2 cellular contexts compared by ENCODE assay signal in genomic region chr14:95348395-95349080, GRCh38.
TF ChIP-seq lines count a peak whose summit lies in the region.

No MANE protein-coding gene starts in this region.

TF ChIP-seq in GM23338, 12 proteins besides CTCF, POLR2A, EP300 and RAD21 (continued from another document):
- TF ChIP-seq REST (IDR thresholded peaks at IDR 0.05; ENCODE audit: unreplicated experiment), result no peak
- TF ChIP-seq STAT1 (IDR thresholded peaks at IDR 0.05; ENCODE audit: unreplicated experiment), result no peak
- no peak for TF ChIP-seq CREB1 (CRISPR knock-in tag; IDR thresholded peaks at IDR 0.05; ENCODE audit: low read depth)
- no peak for TF ChIP-seq NANOG (IDR thresholded peaks at IDR 0.05; ENCODE audit: borderline replicate concordance)

TF ChIP-seq in WTC11, 78 proteins besides CTCF, POLR2A, EP300 and RAD21 (continued from another document):
- TF ChIP-seq HMGA2 (CRISPR knock-in tag; IDR thresholded peaks at IDR 0.05) (no peak), NFYB (CRISPR knock-in tag; conservative IDR thresholded peaks at IDR 0.05; ENCODE audit: low read depth) (no peak), TP53 (CRISPR knock-in tag; IDR thresholded peaks at IDR 0.05) (no peak), ZNF671 (CRISPR knock-in tag; IDR thresholded peaks at IDR 0.05) (no peak)
